ENCODE assay signal across 10 cellular contexts in genomic region chr1:229406798-229407197, GRCh38. TPM values are rescaled to one million over a fixed set of nuclear protein-coding genes. Genes with fewer than 3 reads are reported as not detected.
DNase-seq lines count a peak whose midpoint lies in the region; ATAC-seq, FAIRE-seq and TF ChIP-seq lines count a peak whose summit lies in the region.
"Had no signal": no experiment of that assay in that cellular context is flagged by ENCODE, and none has a peak within 500 bp of the region (broad histone marks: within the 10 kb centered on the region; RNA-seq: fewer than 3 reads in every experiment).

No MANE protein-coding gene starts in this region.

- H3K9me3 ChIP-seq in K562 (replicated peaks; ENCODE audit: control insufficient read depth, insufficient read depth, low read depth, low read length) (no peaks in the 10 kb centered on the region), suprapubic skin (no peaks in the 10 kb centered on the region), vagina (no peaks in the 10 kb centered on the region), pancreas (no peaks in the 10 kb centered on the region)

- H3K36me3 ChIP-seq in K562 (ENCODE audit: control insufficient read depth, insufficient read depth, low read length) (no peaks in the 10 kb centered on the region), suprapubic skin (no peaks in the 10 kb centered on the region), vagina (no peaks in the 10 kb centered on the region), pancreas (no peaks in the 10 kb centered on the region)

- peaks cover 18% of the 10 kb centered on the region for H3K4me1 Mint-ChIP-seq in activated T-cell treated with anti-CD3 and anti-CD28 coated beads, Interleukin-2, amount 50 U/mL, for 72 hours (ENCODE audit: low read depth)
- peaks cover 28% of the 10 kb centered on the region for H3K4me1 Mint-ChIP-seq in mesothelial cell of epicardium

- CTCF ChIA-PET in K562 (lab: Yijun Ruan, JAX; ENCODE audit: low intra/inter-chr PET ratio), result no interaction called here

- in situ Hi-C loops in K562 (cut with MboI), result no loop called here

- peaks cover 77% of the 10 kb centered on the region for H3K27me3 Mint-ChIP-seq in activated T-cell treated with anti-CD3 and anti-CD28 coated beads, Interleukin-2, amount 50 U/mL, for 72 hours (ENCODE audit: low read depth)
- peaks cover 75% of the 10 kb centered on the region for H3K27me3 Mint-ChIP-seq in mesothelial cell of epicardium (ENCODE audit: low read depth)

- no peak overlapping the region for H3K27ac Mint-ChIP-seq in activated T-cell treated with anti-CD3 and anti-CD28 coated beads, Interleukin-2, amount 50 U/mL, for 72 hours
- H3K27ac Mint-ChIP-seq in mesothelial cell of epicardium, result no peak overlapping the region

- TF ChIP-seq CTCF in K562 (IDR thresholded peaks at IDR 0.05 in 2 of 3, conservative IDR thresholded peaks at IDR 0.05 in 1 of 3; ENCODE audit: insufficient read depth in 2 of 3, low read depth in 1 of 3, low read length in 3 of 3) (no peak), mesothelial cell of epicardium (IDR thresholded peaks at IDR 0.05; ENCODE audit: unreplicated experiment) (no peak), suprapubic skin (IDR thresholded peaks at IDR 0.05) (no peak), GM20000 (IDR thresholded peaks at IDR 0.05; ENCODE audit: extremely low read depth, missing control alignments) (no peak), vagina (IDR thresholded peaks at IDR 0.05) (no peak), pancreas (IDR thresholded peaks at IDR 0.05) (no peak)

- WGBS in K562 (ENCODE audit: insufficient coverage, low coverage, missing lambda C conversion rate), result 2% methylated on average over 9 of the region's 10 CpGs
- WGBS in suprapubic skin, result 50% methylated on average over 10 of the region's 10 CpGs
- WGBS in pancreas, 2 donors, result 47 to 53% methylated on average over 9 to 10 of the region's 10 CpGs

- TF ChIP-seq POLR2A in K562 (conservative IDR thresholded peaks at IDR 0.05) (no peak), suprapubic skin (IDR thresholded peaks at IDR 0.05) (no peak), vagina (IDR thresholded peaks at IDR 0.05) (no peak)

- BruUV-seq in K562 (replicated peaks; lab: Mats Ljungman, UMichigan), result no TSS peak

- H3K4me1 ChIP-seq in K562 (replicated peaks in 1 of 2; ENCODE audit: control insufficient read depth in 2 of 2, insufficient read depth in 2 of 2, low read length in 2 of 2) (peaks cover 6 to 15% of the 10 kb centered on the region in 2 experiments; a peak in 4 of 5 replicates), suprapubic skin (peaks cover 46% of the 10 kb centered on the region), vagina (peaks cover 41% of the 10 kb centered on the region), pancreas (peaks cover 9 to 13% (median 10%) of the 10 kb centered on the region in 3 donors)

- H2AFZ ChIP-seq in K562 (ENCODE audit: low read depth, low read length), result no peak overlapping the region

- POLR2A ChIA-PET in K562 (lab: Yijun Ruan, JAX), result no interaction called here

- H3K79me2 ChIP-seq in K562 (ENCODE audit: control insufficient read depth, insufficient read depth, low read length), result no peaks in the 10 kb centered on the region

- no peaks in the 10 kb centered on the region for H3K9me3 Mint-ChIP-seq in activated T-cell treated with anti-CD3 and anti-CD28 coated beads, Interleukin-2, amount 50 U/mL, for 72 hours
- H3K9me3 Mint-ChIP-seq in mesothelial cell of epicardium, result no peaks in the 10 kb centered on the region

- peaks cover 63 to 81% of the 10 kb centered on the region in 2 experiments for H3K27me3 ChIP-seq in K562 (ENCODE audit: control insufficient read depth in 2 of 2, insufficient read depth in 2 of 2, low read length in 2 of 2)
- H3K27me3 ChIP-seq in suprapubic skin, result peaks cover 70% of the 10 kb centered on the region
- H3K27me3 ChIP-seq in vagina, result peaks cover 4% of the 10 kb centered on the region
- H3K27me3 ChIP-seq in pancreas, result peaks cover 0 to 8% (median 3%) of the 10 kb centered on the region in 4 donors

- no peaks in the 10 kb centered on the region for H3K9me1 ChIP-seq in K562 (ENCODE audit: control insufficient read depth, insufficient read depth, low read length)

- H3K36me3 Mint-ChIP-seq in activated T-cell treated with anti-CD3 and anti-CD28 coated beads, Interleukin-2, amount 50 U/mL, for 72 hours (ENCODE audit: insufficient read depth in 2 of 2), result no peaks in the 10 kb centered on the region
- H3K36me3 Mint-ChIP-seq in mesothelial cell of epicardium, result no peaks in the 10 kb centered on the region

- H4K20me1 ChIP-seq in K562 (replicated peaks; ENCODE audit: control insufficient read depth, insufficient read depth, low read length), result 0 out of 2 replicates have a peak, but pooled peaks cover 3% of the 10 kb centered on the region

- FAIRE-seq in K562 (lab: Jason Lieb, UNC) (no peak), pancreas (lab: Jason Lieb, UNC) (no peak)

- intact Hi-C loops in K562 (cut with micrococcal nuclease), result no loop called here
- intact Hi-C loops in vagina (cut with DNase I), result no loop called here
- intact Hi-C loops in pancreas (cut with DNase I), result no loop called here

- H3K27ac ChIP-seq in K562 (ENCODE audit: extremely low read depth, low read depth, low read length) (no peak overlapping the region), suprapubic skin (no peak overlapping the region), vagina (no peak overlapping the region), pancreas (no peak overlapping the region)

- TF ChIP-seq EP300 in K562 (IDR thresholded peaks at IDR 0.05; ENCODE audit: low read length) (no peak), suprapubic skin (IDR thresholded peaks at IDR 0.05) (no peak)

- no peak for DNase-seq in activated T-cell treated with anti-CD3 and anti-CD28 coated beads, Interleukin-2, amount 50 U/mL, for 72 hours
- DNase-seq in activated T-cell treated with anti-CD3 and anti-CD28 coated beads, Interleukin-2, amount 50 U/mL, for 48 hours, result no peak
- DNase-seq in K562 (ENCODE audit: extremely low read depth in 1 of 4, low spot score in 3 of 4), result no peak
- DNase-seq in mesothelial cell of epicardium (ENCODE audit: low spot score in 2 of 2, unreplicated experiment in 2 of 2), result no peak
- no peak for DNase-seq in suprapubic skin (ENCODE audit: low spot score in 2 of 2)
- no peak for DNase-seq in GM20000 (ENCODE audit: low spot score)
- DNase-seq in vagina (ENCODE audit: extremely low spot score in 2 of 2), result no peak
- no peak for DNase-seq in pancreas
- DNase-seq: MM.1S had no signal

- TF ChIP-seq RAD21 in K562 (CRISPR knock-in tag; conservative IDR thresholded peaks at IDR 0.05 in 1 of 2, IDR thresholded peaks at IDR 0.05 in 1 of 2), result no peak

- no peak overlapping the region for H3K4me2 ChIP-seq in K562 (ENCODE audit: insufficient read depth, low read length)

- H3K4me3 Mint-ChIP-seq in activated T-cell treated with anti-CD3 and anti-CD28 coated beads, Interleukin-2, amount 50 U/mL, for 72 hours, result peak overlapping the region; percentile 66 to 73
- H3K4me3 Mint-ChIP-seq in mesothelial cell of epicardium, result peak overlapping the region; percentile 58

- no peak overlapping the region for H3K4me3 ChIP-seq in K562
- peak overlapping the region; percentile 43 for H3K4me3 ChIP-seq in suprapubic skin
- H3K4me3 ChIP-seq in vagina, result peak overlapping the region in 1 of 2 donors; percentile 30
- peak overlapping the region in 1 of 4 donors; percentile 35 for H3K4me3 ChIP-seq in pancreas

- H3K9ac ChIP-seq in K562 (ENCODE audit: insufficient read depth in 1 of 2, low read depth in 2 of 2, low read length in 2 of 2), result no peak overlapping the region

- ATAC-seq in activated T-cell treated with anti-CD3 and anti-CD28 coated beads, Interleukin-2, amount 50 U/mL, for 72 hours (replicated peaks in 1 of 2), result no peak
- ATAC-seq in K562 (no peak), pancreas (no peak)

TF ChIP-seq in K562, 482 proteins besides CTCF, POLR2A, EP300 and RAD21:
- TF ChIP-seq ELF4 (CRISPR knock-in tag; IDR thresholded peaks at IDR 0.05) (0 out of 2 replicates have a peak, but pooled peaks have one; percentile 27), E2F3 (CRISPR knock-in tag; IDR thresholded peaks at IDR 0.05) (no peak)

RNA-seq across cellular contexts. Expression of gene ACTA1, which starts 27.1 kb away (rescaled TPM):
- not detected for total RNA-seq in activated T-cell treated with anti-CD3 and anti-CD28 coated beads, Interleukin-2, amount 50 U/mL, for 72 hours
- not detected in 2 replicates for total RNA-seq in K562 (2011; cell fraction: chromatin; rRNA removed; ENCODE audit: low replicate concordance)
- total RNA-seq in K562 (2011; cell fraction: nucleolus; rRNA removed), result not detected in 2 replicates
- not detected in 2 replicates for total RNA-seq in K562 (2011; cell fraction: nucleoplasm; rRNA removed)
- total RNA-seq in K562 (2014; rRNA removed), result 0.36 TPM in 1 of 2 replicates, not detected in the other
- total RNA-seq in K562 (2014; rRNA removed; fragmentation: Illumina TruSeq; extraction: Trizol), result not detected in 2 replicates
- total RNA-seq in K562 (2015; rRNA removed; fragmentation: Illumina TruSeq; extraction: Trizol), result 0.15 TPM in 1 of 2 replicates, not detected in the other
- not detected in 2 replicates for total RNA-seq in K562 (2021)
- 0.07 TPM in 1 of 2 replicates, not detected in the other for polyA plus RNA-seq in K562 (2011; rRNA removed)
- polyA plus RNA-seq in K562 (2011; cell fraction: cytosol; rRNA removed), result 0.16 TPM in 1 of 2 replicates, not detected in the other
- 0.11 and 0.18 TPM in 2 replicates for polyA plus RNA-seq in K562 (2011; cell fraction: nucleus; rRNA removed)
- 0.08 and 0.14 TPM in 2 replicates for polyA plus RNA-seq in K562 (2012)
- 0.07 TPM in 1 of 2 replicates, not detected in the other for polyA plus RNA-seq in K562 (2014; fragmentation: Illumina TruSeq; extraction: Trizol)
- not detected for polyA plus RNA-seq in K562 (2014; fragmentation: Nextera tagmentation; extraction: Ambion mirVana)
- polyA plus RNA-seq in K562 (2014; rRNA removed), result not detected in 2 replicates
- polyA minus RNA-seq in K562 (2011; rRNA and poly(A)+ RNA removed), result not detected in 2 replicates
- polyA minus RNA-seq in K562 (2011; cell fraction: cytosol; rRNA and poly(A)+ RNA removed), result not detected in 2 replicates
- polyA minus RNA-seq in K562 (2011; cell fraction: nucleus; rRNA and poly(A)+ RNA removed), result not detected in 2 replicates
- total RNA-seq in mesothelial cell of epicardium, result 3.6 to 4.1 TPM (median 3.9 TPM) in 3 replicates
- 1 to 10 TPM in 3 of 4 donors, under 1 TPM in 1; 0.59 to 2.6 (median 1.7) TPM for total RNA-seq in suprapubic skin
- total RNA-seq in vagina, result not detected
- 1 to 10 TPM in 1 of 6 donors, not detected in 5; 4.2 TPM for total RNA-seq in pancreas
- polyA plus RNA-seq in pancreas, result 1 to 10 TPM in 1 of 2 donors, under 1 TPM in 1; 0.76 to 6.9 TPM
- polyA plus RNA-seq: AG04450 had no signal
